In the genomic region with DNA sequence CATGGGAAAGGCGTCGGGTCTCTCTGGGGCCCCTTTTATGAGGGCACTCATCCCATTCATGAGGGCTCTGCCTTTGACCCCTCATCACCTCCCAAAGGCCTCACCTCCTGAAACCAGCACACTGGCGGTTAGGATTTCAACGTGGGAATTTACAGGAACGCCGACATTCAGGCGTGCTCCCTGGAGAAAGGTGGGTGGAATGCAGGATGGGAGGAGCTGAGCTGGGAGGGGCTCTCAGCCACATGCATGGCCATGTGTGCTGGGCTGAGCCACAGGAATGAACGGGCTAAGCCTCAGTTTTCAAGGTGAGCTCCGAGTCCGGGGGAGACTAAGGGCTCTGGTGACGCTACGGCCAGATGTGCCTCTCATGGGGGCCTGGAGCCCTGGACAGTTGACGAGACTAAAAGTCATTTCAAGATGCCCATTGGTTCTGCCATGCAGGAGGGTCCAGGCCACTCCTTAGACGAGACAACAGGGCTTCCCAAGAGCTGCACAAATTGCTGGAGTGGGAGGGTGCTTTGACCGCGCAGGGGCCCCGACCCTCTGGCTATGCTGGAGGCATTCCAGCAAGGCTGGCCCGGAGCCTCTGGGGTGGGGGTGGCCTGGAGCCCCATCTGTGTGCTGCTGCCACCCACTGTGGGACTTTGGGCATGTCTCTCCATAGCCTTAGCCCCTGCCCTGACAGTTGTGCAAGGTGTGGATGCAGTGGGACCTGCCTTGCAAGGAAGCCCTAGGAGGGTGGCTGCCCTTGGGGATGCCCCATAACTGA, we compare ENCODE assay signal across 1 cellular context.
A peak's percentile ranks its signal among the peaks of the same experiment; 100 is the strongest.
TF ChIP-seq lines count a peak whose summit lies in the region.

No MANE protein-coding gene starts in this region.

TF ChIP-seq in HepG2, 621 proteins besides CTCF, POLR2A, EP300 and RAD21 (continued from another document):
- TF ChIP-seq, protein P1, sequence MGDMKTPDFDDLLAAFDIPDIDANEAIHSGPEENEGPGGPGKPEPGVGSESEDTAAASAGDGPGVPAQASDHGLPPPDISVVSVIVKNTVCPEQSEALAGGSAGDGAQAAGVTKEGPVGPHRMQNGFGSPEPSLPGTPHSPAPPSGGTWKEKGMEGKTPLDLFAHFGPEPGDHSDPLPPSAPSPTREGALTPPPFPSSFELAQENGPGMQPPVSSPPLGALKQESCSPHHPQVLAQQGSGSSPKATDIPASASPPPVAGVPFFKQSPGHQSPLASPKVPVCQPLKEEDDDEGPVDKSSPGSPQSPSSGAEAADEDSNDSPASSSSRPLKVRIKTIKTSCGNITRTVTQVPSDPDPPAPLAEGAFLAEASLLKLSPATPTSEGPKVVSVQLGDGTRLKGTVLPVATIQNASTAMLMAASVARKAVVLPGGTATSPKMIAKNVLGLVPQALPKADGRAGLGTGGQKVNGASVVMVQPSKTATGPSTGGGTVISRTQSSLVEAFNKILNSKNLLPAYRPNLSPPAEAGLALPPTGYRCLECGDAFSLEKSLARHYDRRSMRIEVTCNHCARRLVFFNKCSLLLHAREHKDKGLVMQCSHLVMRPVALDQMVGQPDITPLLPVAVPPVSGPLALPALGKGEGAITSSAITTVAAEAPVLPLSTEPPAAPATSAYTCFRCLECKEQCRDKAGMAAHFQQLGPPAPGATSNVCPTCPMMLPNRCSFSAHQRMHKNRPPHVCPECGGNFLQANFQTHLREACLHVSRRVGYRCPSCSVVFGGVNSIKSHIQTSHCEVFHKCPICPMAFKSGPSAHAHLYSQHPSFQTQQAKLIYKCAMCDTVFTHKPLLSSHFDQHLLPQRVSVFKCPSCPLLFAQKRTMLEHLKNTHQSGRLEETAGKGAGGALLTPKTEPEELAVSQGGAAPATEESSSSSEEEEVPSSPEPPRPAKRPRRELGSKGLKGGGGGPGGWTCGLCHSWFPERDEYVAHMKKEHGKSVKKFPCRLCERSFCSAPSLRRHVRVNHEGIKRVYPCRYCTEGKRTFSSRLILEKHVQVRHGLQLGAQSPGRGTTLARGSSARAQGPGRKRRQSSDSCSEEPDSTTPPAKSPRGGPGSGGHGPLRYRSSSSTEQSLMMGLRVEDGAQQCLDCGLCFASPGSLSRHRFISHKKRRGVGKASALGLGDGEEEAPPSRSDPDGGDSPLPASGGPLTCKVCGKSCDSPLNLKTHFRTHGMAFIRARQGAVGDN (CRISPR knock-in tag; IDR thresholded peaks at IDR 0.05) = peak; percentile 34
- no peak for TF ChIP-seq SALL2 (CRISPR knock-in tag; IDR thresholded peaks at IDR 0.05)
- no peak for TF ChIP-seq PHF21A (CRISPR knock-in tag; IDR thresholded peaks at IDR 0.05)
- TF ChIP-seq, protein P2, sequence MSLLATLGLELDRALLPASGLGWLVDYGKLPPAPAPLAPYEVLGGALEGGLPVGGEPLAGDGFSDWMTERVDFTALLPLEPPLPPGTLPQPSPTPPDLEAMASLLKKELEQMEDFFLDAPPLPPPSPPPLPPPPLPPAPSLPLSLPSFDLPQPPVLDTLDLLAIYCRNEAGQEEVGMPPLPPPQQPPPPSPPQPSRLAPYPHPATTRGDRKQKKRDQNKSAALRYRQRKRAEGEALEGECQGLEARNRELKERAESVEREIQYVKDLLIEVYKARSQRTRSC (CRISPR knock-in tag; IDR thresholded peaks at IDR 0.05; ENCODE audit: low read depth) = no peak
- TF ChIP-seq, protein P3, sequence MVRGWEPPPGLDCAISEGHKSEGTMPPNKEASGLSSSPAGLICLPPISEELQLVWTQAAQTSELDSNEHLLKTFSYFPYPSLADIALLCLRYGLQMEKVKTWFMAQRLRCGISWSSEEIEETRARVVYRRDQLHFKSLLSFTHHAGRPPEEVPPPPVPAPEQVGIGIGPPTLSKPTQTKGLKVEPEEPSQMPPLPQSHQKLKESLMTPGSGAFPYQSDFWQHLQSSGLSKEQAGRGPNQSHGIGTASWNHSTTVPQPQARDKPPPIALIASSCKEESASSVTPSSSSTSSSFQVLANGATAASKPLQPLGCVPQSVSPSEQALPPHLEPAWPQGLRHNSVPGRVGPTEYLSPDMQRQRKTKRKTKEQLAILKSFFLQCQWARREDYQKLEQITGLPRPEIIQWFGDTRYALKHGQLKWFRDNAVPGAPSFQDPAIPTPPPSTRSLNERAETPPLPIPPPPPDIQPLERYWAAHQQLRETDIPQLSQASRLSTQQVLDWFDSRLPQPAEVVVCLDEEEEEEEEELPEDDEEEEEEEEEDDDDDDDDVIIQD (CRISPR knock-in tag; IDR thresholded peaks at IDR 0.05; ENCODE audit: low read depth) = no peak
- TF ChIP-seq, protein P4, sequence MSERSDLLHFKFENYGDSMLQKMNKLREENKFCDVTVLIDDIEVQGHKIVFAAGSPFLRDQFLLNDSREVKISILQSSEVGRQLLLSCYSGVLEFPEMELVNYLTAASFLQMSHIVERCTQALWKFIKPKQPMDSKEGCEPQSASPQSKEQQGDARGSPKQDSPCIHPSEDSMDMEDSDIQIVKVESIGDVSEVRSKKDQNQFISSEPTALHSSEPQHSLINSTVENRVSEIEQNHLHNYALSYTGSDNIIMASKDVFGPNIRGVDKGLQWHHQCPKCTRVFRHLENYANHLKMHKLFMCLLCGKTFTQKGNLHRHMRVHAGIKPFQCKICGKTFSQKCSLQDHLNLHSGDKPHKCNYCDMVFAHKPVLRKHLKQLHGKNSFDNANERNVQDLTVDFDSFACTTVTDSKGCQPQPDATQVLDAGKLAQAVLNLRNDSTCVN (CRISPR knock-in tag; IDR thresholded peaks at IDR 0.05; ENCODE audit: borderline replicate concordance) = no peak
- peak; percentile 86 for TF ChIP-seq ARNTL (CRISPR knock-in tag; IDR thresholded peaks at IDR 0.05)
- TF ChIP-seq MXD4 (CRISPR knock-in tag; IDR thresholded peaks at IDR 0.05) = peak; percentile 43; the same call in 1 of the 2 replicates
- TF ChIP-seq ZNF263 (CRISPR knock-in tag; IDR thresholded peaks at IDR 0.05) = 0 out of 2 replicates have a peak, but pooled peaks have one; percentile 51
- TF ChIP-seq ZNF891 (CRISPR knock-in tag; IDR thresholded peaks at IDR 0.05) = 0 out of 2 replicates have a peak, but pooled peaks have one; percentile 48
- 0 out of 2 replicates have a peak, but pooled peaks have one; percentile 4 for TF ChIP-seq EED (CRISPR knock-in tag; IDR thresholded peaks at IDR 0.05)
- no peak for TF ChIP-seq ZNF468 (CRISPR knock-in tag; IDR thresholded peaks at IDR 0.05)
- TF ChIP-seq CENPT (CRISPR knock-in tag; IDR thresholded peaks at IDR 0.05; ENCODE audit: low read depth) = 0 out of 2 replicates have a peak, but pooled peaks have one; percentile 74
- TF ChIP-seq KLF12 (CRISPR knock-in tag; IDR thresholded peaks at IDR 0.05; ENCODE audit: borderline replicate concordance) = no peak
- no peak for TF ChIP-seq MTA1 (CRISPR knock-in tag; IDR thresholded peaks at IDR 0.05; ENCODE audit: borderline replicate concordance)
- TF ChIP-seq ZNF337 (CRISPR knock-in tag; IDR thresholded peaks at IDR 0.05; ENCODE audit: borderline replicate concordance, low read depth) = no peak
- no peak for TF ChIP-seq ZNF350 (CRISPR knock-in tag; IDR thresholded peaks at IDR 0.05; ENCODE audit: borderline replicate concordance, low read depth)
TF ChIP-seq in HepG2: peak in this region for 23.
